8 cellular contexts compared by ENCODE assay signal in genomic region chr10:5685764-5686240, GRCh38. TPM values are rescaled to one million over a fixed set of nuclear protein-coding genes. Genes with fewer than 3 reads are reported as not detected.
A peak's percentile ranks its signal among the peaks of the same experiment; 100 is the strongest.
DNase-seq lines count a peak whose midpoint lies in the region; ATAC-seq and TF ChIP-seq lines count a peak whose summit lies in the region.

No MANE protein-coding gene starts in this region.

- no peak for DNase-seq in BE2C
- DNase-seq in IMR-90: peak; percentile 24
- no peak for DNase-seq in stimulated activated CD4-positive, alpha-beta T cell treated with anti-CD3 and anti-CD28 coated beads, Interleukin-2, amount 100 ng/mL, for 48 hours
- no peak for DNase-seq in KBM-7

- WGBS in IMR-90 (ENCODE audit: extremely low coverage in 2 of 2, insufficient read length in 1 of 2), 2 experiments: no CpG with 5 or more reads among the region's 10 CpGs

- POLR2A ChIA-PET in IMR-90 (lab: Charles Lee; ENCODE audit: unreplicated experiment): no interaction called here

- no peaks in the 10 kb centered on the region for H3K9me1 ChIP-seq in IMR-90 (ENCODE audit: insufficient read depth, low read length)

- dilution Hi-C loops in IMR-90 (cut with HindIII; ENCODE audit: low sequenced_read_pairs, unreplicated experiment): no loop called here

- intact Hi-C loops in IMR-90 (cut with micrococcal nuclease): loop anchor here (1.0 to 5.0 kb wide), 5 partner anchors 57 to 239 kb away; partner anchors contain the start of genes ANKRD16 and GDI2

- H2AK9ac ChIP-seq in IMR-90 (replicated peaks; ENCODE audit: low read depth, low read length, poor library complexity): no peak overlapping the region

- H3K4me1 ChIP-seq in BE2C (no peaks in the 10 kb centered on the region), IMR-90 (ENCODE audit: control insufficient read depth, insufficient read depth, low read length) (no peaks in the 10 kb centered on the region), mononuclear cell (ENCODE audit: insufficient read depth, low read length) (peaks cover 20% of the 10 kb centered on the region)

- no peak overlapping the region for H3K4ac ChIP-seq in IMR-90 (ENCODE audit: low read depth, low read length)

- no peak overlapping the region for H2AK5ac ChIP-seq in IMR-90 (ENCODE audit: low read depth, low read length)

- H4K20me1 ChIP-seq in IMR-90 (ENCODE audit: insufficient read depth, low read length): peaks cover 22% of the 10 kb centered on the region; the same call in 1 of the 2 replicates

- H3K27ac Mint-ChIP-seq in brain: peak overlapping the region; percentile 88 to 98 (median 95)

- no peak overlapping the region for H2BK15ac ChIP-seq in IMR-90 (ENCODE audit: low read depth, low read length)

- H3K27me3 Mint-ChIP-seq in brain: peaks cover 15% of the 10 kb centered on the region

- H3K14ac ChIP-seq in IMR-90 (replicated peaks; ENCODE audit: low read depth, low read length): peak overlapping the region; percentile 8

- no peaks in the 10 kb centered on the region for H3K27me3 ChIP-seq in BE2C
- H3K27me3 ChIP-seq in IMR-90 (ENCODE audit: control insufficient read depth, insufficient read depth, low read length): no peaks in the 10 kb centered on the region
- no peaks in the 10 kb centered on the region for H3K27me3 ChIP-seq in mononuclear cell (ENCODE audit: insufficient read depth, low read length)

- H3K9ac ChIP-seq in IMR-90 (ENCODE audit: low read depth, low read length): peak overlapping the region; percentile 75

- no peak overlapping the region for H2BK20ac ChIP-seq in IMR-90 (ENCODE audit: low read depth, low read length)

- ATAC-seq in IMR-90 (ENCODE audit: low read depth) (0 out of 2 replicates have a peak, but pooled peaks have one; percentile 6), GM18502 (IDR thresholded peaks at IDR 0.05; ENCODE audit: poor library complexity, unreplicated experiment) (no peak), GM18868 (IDR thresholded peaks at IDR 0.05; ENCODE audit: unreplicated experiment) (no peak)

- H4K5ac ChIP-seq in IMR-90 (ENCODE audit: low read depth, low read length): no peak overlapping the region

- H4K91ac ChIP-seq in IMR-90 (ENCODE audit: insufficient read depth, low read depth, low read length): no peak overlapping the region

- TF ChIP-seq CTCF in BE2C (IDR thresholded peaks at IDR 0.05; ENCODE audit: low read depth, low read length): no peak
- no peak for TF ChIP-seq CTCF in IMR-90 (conservative IDR thresholded peaks at IDR 0.05; ENCODE audit: low read depth, low read length)
- TF ChIP-seq CTCF in brain (conservative IDR thresholded peaks at IDR 0.05): peak; percentile 6 to 13

- no peak overlapping the region for H2AFZ ChIP-seq in IMR-90 (replicated peaks; ENCODE audit: low read length, poor library complexity)

- peak overlapping the region; percentile 90 for H3K4me2 ChIP-seq in IMR-90 (ENCODE audit: low read depth, low read length)

- TSS peak; percentile 37 for BruUV-seq in IMR-90 (replicated peaks; lab: Mats Ljungman, UMichigan)

- no peaks in the 10 kb centered on the region for H3K36me3 ChIP-seq in BE2C
- peaks cover 1% of the 10 kb centered on the region; the same call in 1 of the 2 replicates for H3K36me3 ChIP-seq in IMR-90 (ENCODE audit: control insufficient read depth, insufficient read depth, low read length)

- H3K56ac ChIP-seq in IMR-90 (ENCODE audit: extremely low read depth, insufficient read depth, low read length): no peak overlapping the region

- TF ChIP-seq POLR2A in IMR-90 (IDR thresholded peaks at IDR 0.05; ENCODE audit: low read depth, low read length): no peak

- H3K36me3 Mint-ChIP-seq in brain: peaks cover 13% of the 10 kb centered on the region

- peak overlapping the region; percentile 39; the same call in 1 of the 2 replicates for H3K23ac ChIP-seq in IMR-90 (ENCODE audit: low read depth, low read length)

- no peak overlapping the region for H3K18ac ChIP-seq in IMR-90 (ENCODE audit: low read depth, low read length)

- CTCF ChIA-PET in IMR-90 (lab: Yijun Ruan, JAX): no interaction called here

- H3K4me3 ChIP-seq in BE2C (ENCODE audit: low read depth, low read length): peak overlapping the region; percentile 77
- H3K4me3 ChIP-seq in IMR-90 (ENCODE audit: insufficient read depth, low read depth, low read length): peak overlapping the region; percentile 72
- H3K4me3 ChIP-seq in mononuclear cell (ENCODE audit: low read length): peak overlapping the region; percentile 93

- H3K79me1 ChIP-seq in IMR-90 (ENCODE audit: low read depth in 1 of 2, low read length in 2 of 2): peaks cover 3 to 23% of the 10 kb centered on the region in 2 experiments; a peak in 2 of 4 replicates

- H4K8ac ChIP-seq in IMR-90 (ENCODE audit: low read depth in 2 of 2, low read length in 2 of 2): no peak overlapping the region

- peak overlapping the region; percentile 39; the same call in 1 of the 2 replicates for H3K27ac ChIP-seq in IMR-90 (ENCODE audit: insufficient read depth, low read length)

- no peak overlapping the region for H2BK120ac ChIP-seq in IMR-90 (ENCODE audit: low read depth, low read length)

- peaks cover 4% of the 10 kb centered on the region; the same call in 1 of the 2 replicates for H3K9me3 ChIP-seq in BE2C
- no peaks in the 10 kb centered on the region for H3K9me3 ChIP-seq in IMR-90 (ENCODE audit: control insufficient read depth, insufficient read depth, low read length)
- no peaks in the 10 kb centered on the region for H3K9me3 ChIP-seq in mononuclear cell (ENCODE audit: low read depth, low read length)

- no peak overlapping the region for H2BK5ac ChIP-seq in IMR-90 (ENCODE audit: low read depth, low read length, poor library complexity, severe bottlenecking)

- H3K4me1 Mint-ChIP-seq in brain: peaks cover 47% of the 10 kb centered on the region

- in situ Hi-C loops in IMR-90 (cut with MboI; ENCODE audit: low sequenced_read_pairs) (loop anchor here (10.0 kb wide), 1 partner anchor 199 kb away; the partner anchor contains the start of gene ANKRD16), KBM-7 (cut with MboI; ENCODE audit: low pct_unique_long_range_greater_than_20kb, low sequenced_read_pairs) (no loop called here)

- peaks cover 0 to 5% (median 0%) of the 10 kb centered on the region in 5 experiments for H3K9me3 Mint-ChIP-seq in brain

- no peak for TF ChIP-seq RAD21 in IMR-90 (IDR thresholded peaks at IDR 0.05; ENCODE audit: low read length)

- peak overlapping the region; percentile 97 to 100 (median 98) for H3K4me3 Mint-ChIP-seq in brain

TF ChIP-seq in IMR-90, 13 proteins besides CTCF, POLR2A, EP300 and RAD21:
- TF ChIP-seq MAFK (IDR thresholded peaks at IDR 0.05; ENCODE audit: low read depth, low read length): no peak
- TF ChIP-seq RFX5 (IDR thresholded peaks at IDR 0.05; ENCODE audit: low read depth, low read length): no peak
- no peak for TF ChIP-seq USF2 (IDR thresholded peaks at IDR 0.05; ENCODE audit: low read depth, low read length)
- TF ChIP-seq RCOR1 (IDR thresholded peaks at IDR 0.05; ENCODE audit: insufficient replicate concordance, low read length): no peak
- TF ChIP-seq FOS (IDR thresholded peaks at IDR 0.05; ENCODE audit: low read depth, low read length): no peak
- TF ChIP-seq BHLHE40 (IDR thresholded peaks at IDR 0.05; ENCODE audit: low read depth, low read length): no peak
- TF ChIP-seq NFE2L2 (IDR thresholded peaks at IDR 0.05; ENCODE audit: low read depth, low read length): no peak
- no peak for TF ChIP-seq MAZ (IDR thresholded peaks at IDR 0.05; ENCODE audit: borderline replicate concordance, low read depth, low read length)
- TF ChIP-seq MXI1 (IDR thresholded peaks at IDR 0.05; ENCODE audit: borderline replicate concordance, low read depth, low read length): no peak
- no peak for TF ChIP-seq ELK1 (IDR thresholded peaks at IDR 0.05; ENCODE audit: borderline replicate concordance, low read depth, low read length)
- no peak for TF ChIP-seq SMC3 (IDR thresholded peaks at IDR 0.05; ENCODE audit: low read depth, low read length)

RNA-seq across cellular contexts. Expression of gene TASOR2, which starts 1.2 kb away (rescaled TPM):
- polyA plus RNA-seq in BE2C (2012; ENCODE audit: insufficient read depth, insufficient read length, low read depth): 42.1 TPM
- total RNA-seq in IMR-90 (2012; rRNA removed): 53.6 and 64.7 TPM in 2 replicates
- 18.0 and 19.4 TPM in 2 replicates for polyA plus RNA-seq in IMR-90 (2012; rRNA removed)
- polyA plus RNA-seq in IMR-90 (2012; cell fraction: cytosol; rRNA removed): 3.2 TPM in 2 replicates
- 11.3 and 61.2 TPM in 2 replicates for polyA plus RNA-seq in IMR-90 (2012; cell fraction: nucleus; rRNA removed; ENCODE audit: low replicate concordance)
- 14.4 TPM for polyA plus RNA-seq in brain (ENCODE audit: insufficient read depth, low read depth, low replicate concordance)
- total RNA-seq in mononuclear cell: 114 TPM

RNA-seq across cellular contexts. Expression of gene ASB13, which starts 19.4 kb away (rescaled TPM):
- 22.8 TPM for polyA plus RNA-seq in BE2C (2012; ENCODE audit: insufficient read depth, insufficient read length, low read depth)
- total RNA-seq in IMR-90 (2012; rRNA removed) (6.3 and 6.4 TPM in 2 replicates), mononuclear cell (3.1 TPM)
- polyA plus RNA-seq in IMR-90 (2012; rRNA removed) (3.9 and 4.6 TPM in 2 replicates), brain (ENCODE audit: insufficient read depth, low read depth, low replicate concordance) (13.7 TPM)
- 3.7 and 5.1 TPM in 2 replicates for polyA plus RNA-seq in IMR-90 (2012; cell fraction: cytosol; rRNA removed)
- 3.2 and 5.1 TPM in 2 replicates for polyA plus RNA-seq in IMR-90 (2012; cell fraction: nucleus; rRNA removed; ENCODE audit: low replicate concordance)

Comparison
In these comparisons a context has a peak if more than half of its experiments do, and no peak if none do; other contexts are left out.
1. CTCF ChIP-seq: peak in brain (2 of 2); none in BE2C (single experiment) and IMR-90 (single experiment).
2. Peak in every context shown above with its lines, with median percentiles within 50 percentile points of each other: H3K4me3 ChIP-seq.